Comparison of ENCODE assay signal across 21 cellular contexts in the genomic region with DNA sequence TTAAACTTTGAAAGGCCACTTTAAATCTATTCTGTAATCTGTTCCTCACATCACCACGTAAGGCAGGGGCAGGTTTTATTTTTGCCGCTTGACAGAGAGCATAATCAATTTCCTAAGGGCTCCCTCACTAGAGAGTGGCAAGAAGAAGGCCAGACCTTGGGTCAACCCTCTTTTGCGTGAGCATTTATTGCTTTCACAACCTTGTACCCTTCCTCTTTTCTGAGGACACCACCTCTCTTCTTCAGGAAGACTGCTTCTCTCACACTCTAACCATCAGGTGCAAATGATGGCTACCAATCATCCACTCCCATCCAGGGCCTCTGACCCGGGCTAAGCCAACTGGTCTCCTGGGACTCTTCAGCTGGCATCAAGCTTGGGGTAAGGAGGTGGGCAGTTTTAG. TPM values are rescaled to one million over a fixed set of nuclear protein-coding genes. Genes with fewer than 3 reads are reported as not detected.
DNase-seq lines count a peak whose midpoint lies in the region; ATAC-seq and TF ChIP-seq lines count a peak whose summit lies in the region.
"Had no signal": no experiment of that assay in that cellular context is flagged by ENCODE, and none has a peak within 500 bp of the region (broad histone marks: within the 10 kb centered on the region; RNA-seq: fewer than 3 reads in every experiment).

No MANE protein-coding gene starts in this region.

- no peak overlapping the region for H3K4me3 Mint-ChIP-seq in dendritic cell treated with granulocyte-macrophage colony-stimulating factor and Interleukin-4, amounts not matched to agents 40 ng/mL and 50 ng/mL, for 4 days

- peak overlapping the region; percentile 30 for H3K27ac Mint-ChIP-seq in dendritic cell treated with granulocyte-macrophage colony-stimulating factor and Interleukin-4, amounts not matched to agents 40 ng/mL and 50 ng/mL, for 4 days

- H3K27ac ChIP-seq in upper lobe of right lung, result no peak overlapping the region
- H3K27ac ChIP-seq: C4-2B, GM23248, KMS-11, SJCRH30 had no signal

- H3K4me3 ChIP-seq in NB4 (ENCODE audit: low read depth, low read length), result no peak overlapping the region
- H3K4me3 ChIP-seq in upper lobe of right lung, result no peak overlapping the region
- H3K4me3 ChIP-seq: GM23248, SJCRH30 had no signal

- H3K4me1 Mint-ChIP-seq in dendritic cell treated with granulocyte-macrophage colony-stimulating factor and Interleukin-4, amounts not matched to agents 40 ng/mL and 50 ng/mL, for 4 days (ENCODE audit: low read depth), result peaks cover 58% of the 10 kb centered on the region

- no peaks in the 10 kb centered on the region for H3K27me3 ChIP-seq in upper lobe of right lung
- H3K27me3 ChIP-seq: SJCRH30 had no signal

- H3K27me3 Mint-ChIP-seq in dendritic cell treated with granulocyte-macrophage colony-stimulating factor and Interleukin-4, amounts not matched to agents 40 ng/mL and 50 ng/mL, for 4 days, result no peaks in the 10 kb centered on the region

- ATAC-seq in Right ventricle myocardium inferior (peak; percentile 26), Right ventricle myocardium superior (ENCODE audit: poor library complexity) (no peak), upper lobe of right lung (peak; percentile 16), GM21723 (IDR thresholded peaks at IDR 0.05; ENCODE audit: unreplicated experiment) (no peak)
- ATAC-seq: HCT116 had no signal

- H3K4me1 ChIP-seq in upper lobe of right lung, result peaks cover 6% of the 10 kb centered on the region

- no peaks in the 10 kb centered on the region for H3K9me3 ChIP-seq in upper lobe of right lung
- H3K9me3 ChIP-seq: SJCRH30 had no signal

- intact Hi-C loops in Right ventricle myocardium inferior (cut with DNase I), result no loop called here
- intact Hi-C loops in Right ventricle myocardium superior (cut with DNase I), result no loop called here
- intact Hi-C loops in dendritic cell treated with granulocyte-macrophage colony-stimulating factor and Interleukin-4, amounts not matched to agents 40 ng/mL and 50 ng/mL, for 4 days (cut with micrococcal nuclease), result no loop called here
- intact Hi-C loops in upper lobe of right lung (cut with DNase I), result no loop called here

- TF ChIP-seq POLR2A in NB4 (IDR thresholded peaks at IDR 0.05; ENCODE audit: extremely low read depth, insufficient read length), result no peak

- no peaks in the 10 kb centered on the region for H3K36me3 ChIP-seq in upper lobe of right lung
- H3K36me3 ChIP-seq: SJCRH30 had no signal

- DNase-seq in Right ventricle myocardium inferior (ENCODE audit: missing footprints) (no peak), Right ventricle myocardium superior (no peak), NB4 (ENCODE audit: low read depth) (peak; percentile 61), upper lobe of right lung (no peak), DMS79 treated with DMSO at 0.1 percent for 48 hours (lab: John Stamatoyannopoulos, UW) (no peak)
- DNase-seq in stimulated activated CD4-positive, alpha-beta T cell treated with anti-CD3 and anti-CD28 coated beads, Interleukin-2, amount 100 ng/mL, for 48 hours, result no peak
- DNase-seq: DMS 273 treated with DMSO at 0.1 percent for 48 hours, DND-41, GM23248, IMR-90, NCI-H1048, NCI-H1417 treated with DMSO at 0.1 percent for 48 hours, NCI-H187, NCI-H446, NCI-H526 treated with DMSO at 0.1 percent for 48 hours, SJCRH30 had no signal

- TF ChIP-seq CTCF in NB4 (IDR thresholded peaks at IDR 0.05; ENCODE audit: low read depth, low read length) (no peak), upper lobe of right lung (IDR thresholded peaks at IDR 0.05) (no peak)

- no peaks in the 10 kb centered on the region for H3K9me3 Mint-ChIP-seq in dendritic cell treated with granulocyte-macrophage colony-stimulating factor and Interleukin-4, amounts not matched to agents 40 ng/mL and 50 ng/mL, for 4 days

- peaks cover 31% of the 10 kb centered on the region for H3K36me3 Mint-ChIP-seq in dendritic cell treated with granulocyte-macrophage colony-stimulating factor and Interleukin-4, amounts not matched to agents 40 ng/mL and 50 ng/mL, for 4 days (ENCODE audit: low read depth)

RNA-seq across cellular contexts. Expression of a gene that starts 25.2 kb away (rescaled TPM):
- total RNA-seq in Right ventricle myocardium inferior, result 459 TPM
- 477 TPM for total RNA-seq in Right ventricle myocardium superior
- 234 TPM for total RNA-seq in upper lobe of right lung

Comparison
In these comparisons a context has a peak if more than half of its experiments do, and no peak if none do; other contexts are left out.
1. ATAC-seq: peak in Right ventricle myocardium inferior (single experiment) and upper lobe of right lung (single experiment); none in Right ventricle myocardium superior (single experiment) and GM21723 (single experiment).